8 cellular contexts compared by ENCODE assay signal in the genomic region with DNA sequence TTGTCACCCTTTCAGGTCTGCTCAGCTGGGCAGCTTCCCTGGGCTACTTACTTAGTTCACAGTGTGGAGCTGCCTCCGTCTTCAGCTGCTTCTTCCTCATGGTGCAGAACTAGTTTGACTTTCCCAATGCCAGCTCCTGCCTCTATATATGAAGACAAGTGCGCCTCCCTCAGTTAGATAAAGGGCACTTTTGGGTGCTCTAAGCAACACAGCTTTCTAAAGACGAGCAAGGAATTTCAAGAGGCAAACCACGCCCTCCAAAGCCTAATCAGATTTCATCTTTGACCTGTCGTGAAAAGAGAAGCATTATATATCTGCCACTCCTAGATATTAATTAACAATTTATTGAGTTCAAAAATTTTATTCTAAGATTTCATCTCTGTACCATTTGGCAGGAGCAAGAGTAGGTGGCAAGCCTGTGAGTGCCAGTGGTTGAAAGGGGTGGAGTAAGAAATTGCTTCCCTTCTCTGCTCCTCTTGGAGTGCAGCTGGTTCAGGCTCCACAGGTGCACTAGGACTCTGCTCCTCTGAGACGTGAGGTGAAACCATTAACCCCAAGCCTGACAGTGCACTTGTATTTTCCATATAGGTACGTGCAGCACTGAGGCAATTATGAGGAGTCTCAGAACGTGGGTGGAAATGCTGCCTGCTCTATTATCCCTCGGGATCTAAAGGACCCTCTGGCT. TPM values are rescaled to one million over a fixed set of nuclear protein-coding genes. Genes with fewer than 3 reads are reported as not detected.
DNase-seq lines count a peak whose midpoint lies in the region; ATAC-seq and TF ChIP-seq lines count a peak whose summit lies in the region.

No MANE protein-coding gene starts in this region.

- H3K4me1 Mint-ChIP-seq in T-helper 2 cell treated with Interferon-gamma antibody and Interleukin-4, amounts not matched to agents 5 μg/mL and 100 μg/mL, for 36 hours (ENCODE audit: low read depth) = peaks cover 35% of the 10 kb centered on the region

- H3K4me1 ChIP-seq in foreskin keratinocyte = peaks cover 10% of the 10 kb centered on the region

- no peak overlapping the region for H3K4me3 Mint-ChIP-seq in T-helper 2 cell treated with Interferon-gamma antibody and Interleukin-4, amounts not matched to agents 5 μg/mL and 100 μg/mL, for 36 hours

- peak; percentile 77 for TF ChIP-seq CTCF in foreskin keratinocyte (conservative IDR thresholded peaks at IDR 0.05)

- peak; percentile 7 for ATAC-seq in foreskin keratinocyte
- no peak for ATAC-seq in HG02840 (IDR thresholded peaks at IDR 0.05; ENCODE audit: low FRiP score, unreplicated experiment)
- ATAC-seq in GM18502 (IDR thresholded peaks at IDR 0.05; ENCODE audit: poor library complexity, unreplicated experiment) = no peak

- H3K27me3 Mint-ChIP-seq in T-helper 2 cell treated with Interferon-gamma antibody and Interleukin-4, amounts not matched to agents 5 μg/mL and 100 μg/mL, for 36 hours (ENCODE audit: low read depth) = peaks cover 8% of the 10 kb centered on the region

- no peak overlapping the region for H3K27ac Mint-ChIP-seq in T-helper 2 cell treated with Interferon-gamma antibody and Interleukin-4, amounts not matched to agents 5 μg/mL and 100 μg/mL, for 36 hours

- peak; percentile 44 for DNase-seq in stimulated activated CD4-positive, alpha-beta T cell treated with anti-CD3 and anti-CD28 coated beads, Interleukin-15, amount 100 ng/mL, for 24 hours
- DNase-seq in stimulated activated CD4-positive, alpha-beta T cell treated with anti-CD3 and anti-CD28 coated beads, Interleukin-4, amount 100 ng/mL, for 1 hour = no peak
- DNase-seq in NCI-H146 treated with DMSO at 0.1 percent for 48 hours (lab: John Stamatoyannopoulos, UW; ENCODE audit: unreplicated experiment) = peak; percentile 56
- DNase-seq in T-helper 2 cell treated with Interferon-gamma antibody and Interleukin-4, amounts not matched to agents 5 μg/mL and 100 μg/mL, for 36 hours (ENCODE audit: low spot score) = peak; percentile 17
- peak; percentile 47 to 77 for DNase-seq in foreskin keratinocyte
- DNase-seq in superior temporal gyrus (ENCODE audit: extremely low spot score) = peak; percentile 75

- H3K36me3 Mint-ChIP-seq in T-helper 2 cell treated with Interferon-gamma antibody and Interleukin-4, amounts not matched to agents 5 μg/mL and 100 μg/mL, for 36 hours (ENCODE audit: low read depth) = no peaks in the 10 kb centered on the region

- H3K27me3 ChIP-seq in foreskin keratinocyte = no peaks in the 10 kb centered on the region

- no peak overlapping the region for H3K27ac ChIP-seq in foreskin keratinocyte

- no peaks in the 10 kb centered on the region for H3K9me3 Mint-ChIP-seq in T-helper 2 cell treated with Interferon-gamma antibody and Interleukin-4, amounts not matched to agents 5 μg/mL and 100 μg/mL, for 36 hours

RNA-seq across cellular contexts. Expression of gene SLC11A2, which starts 2.1 kb away (rescaled TPM):
- 22.9 and 25.3 TPM in 2 replicates for total RNA-seq in foreskin keratinocyte
- polyA plus RNA-seq in foreskin keratinocyte = 9.4 and 10.3 TPM in 2 replicates

RNA-seq across cellular contexts. Expression of gene LETMD1, which starts 19.9 kb away (rescaled TPM):
- total RNA-seq in foreskin keratinocyte = 21.8 and 23.3 TPM in 2 replicates
- polyA plus RNA-seq in foreskin keratinocyte = 18.0 and 18.5 TPM in 2 replicates

RNA-seq across cellular contexts. Expression of gene CSRNP2, which starts 55.1 kb away (rescaled TPM):
- 13.8 and 15.6 TPM in 2 replicates for total RNA-seq in foreskin keratinocyte
- 6.4 and 7.0 TPM in 2 replicates for polyA plus RNA-seq in foreskin keratinocyte
